1 cellular context compared by ENCODE assay signal in the genomic region with DNA sequence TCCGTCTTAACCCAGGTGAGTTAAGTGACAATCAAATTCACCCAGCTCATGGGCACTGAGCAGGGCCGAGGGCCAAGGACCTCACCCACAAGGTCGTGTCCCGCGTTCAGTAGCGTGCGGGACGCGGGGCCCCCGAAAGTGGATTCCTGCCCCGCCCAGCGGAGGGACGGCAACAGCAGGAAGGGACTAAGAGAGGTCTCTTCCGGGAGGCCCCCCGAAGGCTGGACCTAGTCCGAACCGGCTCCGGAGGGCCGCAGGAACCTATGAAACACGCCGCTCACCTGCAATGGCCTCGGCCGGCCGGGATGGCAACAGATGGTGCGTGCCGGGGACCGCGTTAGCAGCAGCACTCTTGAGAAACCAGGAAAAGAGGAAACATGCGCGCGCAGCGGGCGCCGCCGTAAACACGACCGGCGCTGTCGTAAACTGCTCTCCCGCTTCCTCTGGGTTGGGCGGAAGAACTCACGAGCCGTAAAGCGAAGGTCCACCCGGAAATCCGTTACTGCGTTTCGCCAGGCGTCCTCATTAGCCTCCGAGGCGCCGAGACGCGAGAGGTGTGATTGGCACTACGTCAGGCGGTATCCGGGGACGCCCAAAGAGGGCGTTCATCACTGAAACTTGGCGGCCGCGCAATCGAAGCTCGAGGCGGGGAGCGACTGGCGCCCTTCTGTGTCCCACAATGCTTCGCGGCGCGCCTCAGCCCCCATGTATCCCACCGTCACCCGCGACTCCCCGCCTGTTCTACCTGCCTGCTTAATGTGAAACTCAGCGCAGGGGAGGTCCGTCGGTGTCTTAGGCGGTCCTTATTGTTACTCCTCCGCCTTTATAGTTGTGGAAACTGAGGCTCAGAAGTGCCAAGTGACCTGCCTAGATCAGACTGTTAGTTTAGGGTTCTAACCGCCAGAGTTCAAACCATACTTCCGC.
A peak's percentile ranks its signal among the peaks of the same experiment; 100 is the strongest.
TF ChIP-seq lines count a peak whose summit lies in the region.

A gene with protein sequence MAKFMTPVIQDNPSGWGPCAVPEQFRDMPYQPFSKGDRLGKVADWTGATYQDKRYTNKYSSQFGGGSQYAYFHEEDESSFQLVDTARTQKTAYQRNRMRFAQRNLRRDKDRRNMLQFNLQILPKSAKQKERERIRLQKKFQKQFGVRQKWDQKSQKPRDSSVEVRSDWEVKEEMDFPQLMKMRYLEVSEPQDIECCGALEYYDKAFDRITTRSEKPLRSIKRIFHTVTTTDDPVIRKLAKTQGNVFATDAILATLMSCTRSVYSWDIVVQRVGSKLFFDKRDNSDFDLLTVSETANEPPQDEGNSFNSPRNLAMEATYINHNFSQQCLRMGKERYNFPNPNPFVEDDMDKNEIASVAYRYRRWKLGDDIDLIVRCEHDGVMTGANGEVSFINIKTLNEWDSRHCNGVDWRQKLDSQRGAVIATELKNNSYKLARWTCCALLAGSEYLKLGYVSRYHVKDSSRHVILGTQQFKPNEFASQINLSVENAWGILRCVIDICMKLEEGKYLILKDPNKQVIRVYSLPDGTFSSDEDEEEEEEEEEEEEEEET (minus strand): TSS at position 372 of the 924 bp plus-strand sequence. CDS start 3,045 bp downstream, outside the sequence.

TF ChIP-seq in HepG2, 621 proteins besides CTCF, POLR2A, EP300 and RAD21 (continued from another document and continues in another):
- TF ChIP-seq, protein P1, sequence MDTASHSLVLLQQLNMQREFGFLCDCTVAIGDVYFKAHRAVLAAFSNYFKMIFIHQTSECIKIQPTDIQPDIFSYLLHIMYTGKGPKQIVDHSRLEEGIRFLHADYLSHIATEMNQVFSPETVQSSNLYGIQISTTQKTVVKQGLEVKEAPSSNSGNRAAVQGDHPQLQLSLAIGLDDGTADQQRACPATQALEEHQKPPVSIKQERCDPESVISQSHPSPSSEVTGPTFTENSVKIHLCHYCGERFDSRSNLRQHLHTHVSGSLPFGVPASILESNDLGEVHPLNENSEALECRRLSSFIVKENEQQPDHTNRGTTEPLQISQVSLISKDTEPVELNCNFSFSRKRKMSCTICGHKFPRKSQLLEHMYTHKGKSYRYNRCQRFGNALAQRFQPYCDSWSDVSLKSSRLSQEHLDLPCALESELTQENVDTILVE (CRISPR knock-in tag; IDR thresholded peaks at IDR 0.05): peak; percentile 97
- TF ChIP-seq, protein P2, sequence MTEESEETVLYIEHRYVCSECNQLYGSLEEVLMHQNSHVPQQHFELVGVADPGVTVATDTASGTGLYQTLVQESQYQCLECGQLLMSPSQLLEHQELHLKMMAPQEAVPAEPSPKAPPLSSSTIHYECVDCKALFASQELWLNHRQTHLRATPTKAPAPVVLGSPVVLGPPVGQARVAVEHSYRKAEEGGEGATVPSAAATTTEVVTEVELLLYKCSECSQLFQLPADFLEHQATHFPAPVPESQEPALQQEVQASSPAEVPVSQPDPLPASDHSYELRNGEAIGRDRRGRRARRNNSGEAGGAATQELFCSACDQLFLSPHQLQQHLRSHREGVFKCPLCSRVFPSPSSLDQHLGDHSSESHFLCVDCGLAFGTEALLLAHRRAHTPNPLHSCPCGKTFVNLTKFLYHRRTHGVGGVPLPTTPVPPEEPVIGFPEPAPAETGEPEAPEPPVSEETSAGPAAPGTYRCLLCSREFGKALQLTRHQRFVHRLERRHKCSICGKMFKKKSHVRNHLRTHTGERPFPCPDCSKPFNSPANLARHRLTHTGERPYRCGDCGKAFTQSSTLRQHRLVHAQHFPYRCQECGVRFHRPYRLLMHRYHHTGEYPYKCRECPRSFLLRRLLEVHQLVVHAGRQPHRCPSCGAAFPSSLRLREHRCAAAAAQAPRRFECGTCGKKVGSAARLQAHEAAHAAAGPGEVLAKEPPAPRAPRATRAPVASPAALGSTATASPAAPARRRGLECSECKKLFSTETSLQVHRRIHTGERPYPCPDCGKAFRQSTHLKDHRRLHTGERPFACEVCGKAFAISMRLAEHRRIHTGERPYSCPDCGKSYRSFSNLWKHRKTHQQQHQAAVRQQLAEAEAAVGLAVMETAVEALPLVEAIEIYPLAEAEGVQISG (CRISPR knock-in tag; IDR thresholded peaks at IDR 0.05): peak; percentile 95
- TF ChIP-seq NFE2L1 (CRISPR knock-in tag; IDR thresholded peaks at IDR 0.05; ENCODE audit: borderline replicate concordance): no peak
- TF ChIP-seq KLF9 (CRISPR knock-in tag; IDR thresholded peaks at IDR 0.05; ENCODE audit: low read depth): no peak
- TF ChIP-seq ZNF607 (CRISPR knock-in tag; IDR thresholded peaks at IDR 0.05; ENCODE audit: borderline replicate concordance): no peak; the same call in 1 of the 2 replicates
- TF ChIP-seq ZBTB20 (CRISPR knock-in tag; IDR thresholded peaks at IDR 0.05; ENCODE audit: borderline replicate concordance, low read depth): no peak
- TF ChIP-seq GATA4 (IDR thresholded peaks at IDR 0.05; ENCODE audit: borderline replicate concordance, low read depth): no peak
- no peak for TF ChIP-seq DNMT1 (CRISPR knock-in tag; IDR thresholded peaks at IDR 0.05)
- TF ChIP-seq HOXA9 (CRISPR knock-in tag; IDR thresholded peaks at IDR 0.05; ENCODE audit: borderline replicate concordance): no peak
- TF ChIP-seq ZNF781 (CRISPR knock-in tag; IDR thresholded peaks at IDR 0.05; ENCODE audit: borderline replicate concordance, not compliant biosample characterization): peak; percentile 32
- TF ChIP-seq RXRA (CRISPR knock-in tag; IDR thresholded peaks at IDR 0.05): peak; percentile 87
- TF ChIP-seq, protein P3, sequence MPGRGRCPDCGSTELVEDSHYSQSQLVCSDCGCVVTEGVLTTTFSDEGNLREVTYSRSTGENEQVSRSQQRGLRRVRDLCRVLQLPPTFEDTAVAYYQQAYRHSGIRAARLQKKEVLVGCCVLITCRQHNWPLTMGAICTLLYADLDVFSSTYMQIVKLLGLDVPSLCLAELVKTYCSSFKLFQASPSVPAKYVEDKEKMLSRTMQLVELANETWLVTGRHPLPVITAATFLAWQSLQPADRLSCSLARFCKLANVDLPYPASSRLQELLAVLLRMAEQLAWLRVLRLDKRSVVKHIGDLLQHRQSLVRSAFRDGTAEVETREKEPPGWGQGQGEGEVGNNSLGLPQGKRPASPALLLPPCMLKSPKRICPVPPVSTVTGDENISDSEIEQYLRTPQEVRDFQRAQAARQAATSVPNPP (CRISPR knock-in tag; IDR thresholded peaks at IDR 0.05): no peak
- TF ChIP-seq, protein P4, sequence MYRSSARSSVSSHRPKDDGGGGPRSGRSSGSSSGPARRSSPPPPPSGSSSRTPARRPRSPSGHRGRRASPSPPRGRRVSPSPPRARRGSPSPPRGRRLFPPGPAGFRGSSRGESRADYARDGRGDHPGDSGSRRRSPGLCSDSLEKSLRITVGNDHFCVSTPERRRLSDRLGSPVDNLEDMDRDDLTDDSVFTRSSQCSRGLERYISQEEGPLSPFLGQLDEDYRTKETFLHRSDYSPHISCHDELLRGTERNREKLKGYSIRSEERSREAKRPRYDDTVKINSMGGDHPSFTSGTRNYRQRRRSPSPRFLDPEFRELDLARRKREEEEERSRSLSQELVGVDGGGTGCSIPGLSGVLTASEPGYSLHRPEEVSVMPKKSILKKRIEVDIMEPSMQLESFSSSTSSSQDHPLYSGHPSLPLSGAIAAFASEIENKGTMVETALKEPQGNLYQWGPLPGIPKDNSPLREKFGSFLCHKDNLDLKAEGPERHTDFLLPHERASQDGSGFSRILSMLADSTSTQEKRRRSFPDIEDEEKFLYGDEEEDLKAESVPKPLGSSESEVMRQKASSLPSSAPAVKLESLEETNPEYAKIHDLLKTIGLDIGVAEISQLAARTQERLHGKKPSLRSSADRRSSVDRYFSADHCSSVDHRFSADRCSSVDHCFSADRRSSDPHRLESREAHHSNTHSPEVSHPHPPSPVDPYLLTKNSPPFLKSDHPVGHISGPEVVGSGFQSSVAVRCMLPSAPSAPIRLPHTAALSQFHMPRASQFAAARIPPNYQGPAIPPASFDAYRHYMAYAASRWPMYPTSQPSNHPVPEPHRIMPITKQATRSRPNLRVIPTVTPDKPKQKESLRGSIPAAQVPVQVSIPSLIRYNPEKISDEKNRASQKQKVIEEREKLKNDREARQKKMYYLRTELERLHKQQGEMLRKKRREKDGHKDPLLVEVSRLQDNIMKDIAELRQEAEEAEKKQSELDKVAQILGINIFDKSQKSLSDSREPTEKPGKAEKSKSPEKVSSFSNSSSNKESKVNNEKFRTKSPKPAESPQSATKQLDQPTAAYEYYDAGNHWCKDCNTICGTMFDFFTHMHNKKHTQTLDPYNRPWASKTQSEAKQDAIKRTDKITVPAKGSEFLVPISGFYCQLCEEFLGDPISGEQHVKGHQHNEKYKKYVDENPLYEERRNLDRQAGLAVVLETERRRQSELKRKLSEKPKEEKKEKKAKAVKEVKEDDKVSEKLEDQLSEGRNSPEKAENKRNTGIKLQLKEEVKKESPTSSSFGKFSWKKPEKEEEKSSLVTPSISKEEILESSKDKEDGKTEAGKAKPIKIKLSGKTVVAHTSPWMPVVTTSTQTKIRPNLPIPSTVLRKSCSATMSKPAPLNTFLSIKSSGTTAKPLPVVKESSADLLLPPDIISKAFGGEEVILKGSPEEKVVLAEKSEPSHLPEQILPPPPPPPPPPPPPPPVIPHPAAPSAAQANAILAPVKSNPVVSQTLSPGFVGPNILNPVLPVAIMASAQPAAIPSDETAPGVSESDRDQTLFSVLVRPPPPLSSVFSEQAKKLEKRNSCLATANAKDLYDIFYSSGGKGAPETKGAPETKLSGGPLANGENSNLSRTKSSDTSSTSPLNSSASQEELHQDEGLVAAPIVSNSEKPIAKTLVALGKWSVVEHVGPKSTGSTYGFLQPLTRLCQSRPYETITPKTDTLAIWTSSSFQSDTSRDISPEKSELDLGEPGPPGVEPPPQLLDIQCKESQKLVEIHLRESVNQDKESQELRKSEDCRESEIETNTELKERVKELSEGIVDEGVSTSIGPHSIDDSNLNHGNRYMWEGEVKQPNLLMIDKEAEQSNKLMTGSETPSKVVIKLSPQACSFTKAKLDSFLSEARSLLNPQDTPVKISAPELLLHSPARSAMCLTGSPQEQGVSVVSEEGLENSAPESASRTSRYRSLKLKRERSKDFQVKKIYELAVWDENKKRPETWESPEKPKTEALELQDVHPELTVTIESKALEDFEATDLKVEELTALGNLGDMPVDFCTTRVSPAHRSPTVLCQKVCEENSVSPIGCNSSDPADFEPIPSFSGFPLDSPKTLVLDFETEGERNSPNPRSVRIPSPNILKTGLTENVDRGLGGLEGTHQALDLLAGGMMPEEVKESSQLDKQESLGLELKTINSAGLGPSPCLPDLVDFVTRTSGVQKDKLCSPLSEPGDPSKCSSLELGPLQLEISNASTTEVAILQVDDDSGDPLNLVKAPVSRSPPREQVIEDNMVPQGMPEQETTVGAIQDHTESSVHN (CRISPR knock-in tag; IDR thresholded peaks at IDR 0.05): 0 out of 2 replicates have a peak, but pooled peaks have one; percentile 26
- TF ChIP-seq TBL1XR1 (IDR thresholded peaks at IDR 0.05; ENCODE audit: borderline replicate concordance, low read length, partially characterized antibody): no peak
- no peak for TF ChIP-seq HNRNPK (IDR thresholded peaks at IDR 0.05; ENCODE audit: low read depth, low read length, poor library complexity, severe bottlenecking)
- no peak for TF ChIP-seq PHB2 (IDR thresholded peaks at IDR 0.05; ENCODE audit: partially characterized antibody)
- no peak; the same call in 1 of the 2 replicates for TF ChIP-seq NCOR1 (IDR thresholded peaks at IDR 0.05; ENCODE audit: borderline replicate concordance, low read length)
- TF ChIP-seq, protein P5, sequence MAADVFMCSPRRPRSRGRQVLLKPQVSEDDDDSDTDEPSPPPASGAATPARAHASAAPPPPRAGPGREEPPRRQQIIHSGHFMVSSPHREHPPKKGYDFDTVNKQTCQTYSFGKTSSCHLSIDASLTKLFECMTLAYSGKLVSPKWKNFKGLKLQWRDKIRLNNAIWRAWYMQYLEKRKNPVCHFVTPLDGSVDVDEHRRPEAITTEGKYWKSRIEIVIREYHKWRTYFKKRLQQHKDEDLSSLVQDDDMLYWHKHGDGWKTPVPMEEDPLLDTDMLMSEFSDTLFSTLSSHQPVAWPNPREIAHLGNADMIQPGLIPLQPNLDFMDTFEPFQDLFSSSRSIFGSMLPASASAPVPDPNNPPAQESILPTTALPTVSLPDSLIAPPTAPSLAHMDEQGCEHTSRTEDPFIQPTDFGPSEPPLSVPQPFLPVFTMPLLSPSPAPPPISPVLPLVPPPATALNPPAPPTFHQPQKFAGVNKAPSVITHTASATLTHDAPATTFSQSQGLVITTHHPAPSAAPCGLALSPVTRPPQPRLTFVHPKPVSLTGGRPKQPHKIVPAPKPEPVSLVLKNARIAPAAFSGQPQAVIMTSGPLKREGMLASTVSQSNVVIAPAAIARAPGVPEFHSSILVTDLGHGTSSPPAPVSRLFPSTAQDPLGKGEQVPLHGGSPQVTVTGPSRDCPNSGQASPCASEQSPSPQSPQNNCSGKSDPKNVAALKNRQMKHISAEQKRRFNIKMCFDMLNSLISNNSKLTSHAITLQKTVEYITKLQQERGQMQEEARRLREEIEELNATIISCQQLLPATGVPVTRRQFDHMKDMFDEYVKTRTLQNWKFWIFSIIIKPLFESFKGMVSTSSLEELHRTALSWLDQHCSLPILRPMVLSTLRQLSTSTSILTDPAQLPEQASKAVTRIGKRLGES (CRISPR knock-in tag; IDR thresholded peaks at IDR 0.05; ENCODE audit: borderline replicate concordance): no peak
- TF ChIP-seq SKI (IDR thresholded peaks at IDR 0.05; ENCODE audit: partially characterized antibody): peak; percentile 75
- no peak for TF ChIP-seq HNRNPUL1 (IDR thresholded peaks at IDR 0.05; ENCODE audit: low read depth, low read length)
- peak; percentile 81 for TF ChIP-seq ZNF124 (CRISPR knock-in tag; IDR thresholded peaks at IDR 0.05)
- peak; percentile 81 for TF ChIP-seq FOXO1 (CRISPR knock-in tag; IDR thresholded peaks at IDR 0.05)
- TF ChIP-seq HNRNPLL (IDR thresholded peaks at IDR 0.05; ENCODE audit: low read depth, low read length, poor library complexity, severe bottlenecking): peak; percentile 88
- no peak; the same call in none of the 2 replicates for TF ChIP-seq HIVEP1 (CRISPR knock-in tag; IDR thresholded peaks at IDR 0.05)
- TF ChIP-seq, protein P6, sequence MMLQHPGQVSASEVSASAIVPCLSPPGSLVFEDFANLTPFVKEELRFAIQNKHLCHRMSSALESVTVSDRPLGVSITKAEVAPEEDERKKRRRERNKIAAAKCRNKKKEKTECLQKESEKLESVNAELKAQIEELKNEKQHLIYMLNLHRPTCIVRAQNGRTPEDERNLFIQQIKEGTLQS (CRISPR knock-in tag; IDR thresholded peaks at IDR 0.05): 0 out of 2 replicates have a peak, but pooled peaks have one; percentile 14
- peak; percentile 53 for TF ChIP-seq BCL6 (CRISPR knock-in tag; IDR thresholded peaks at IDR 0.05)
- no peak for TF ChIP-seq EZH2 (conservative IDR thresholded peaks at IDR 0.05; ENCODE audit: low read depth, low read length)
- TF ChIP-seq, protein P7, sequence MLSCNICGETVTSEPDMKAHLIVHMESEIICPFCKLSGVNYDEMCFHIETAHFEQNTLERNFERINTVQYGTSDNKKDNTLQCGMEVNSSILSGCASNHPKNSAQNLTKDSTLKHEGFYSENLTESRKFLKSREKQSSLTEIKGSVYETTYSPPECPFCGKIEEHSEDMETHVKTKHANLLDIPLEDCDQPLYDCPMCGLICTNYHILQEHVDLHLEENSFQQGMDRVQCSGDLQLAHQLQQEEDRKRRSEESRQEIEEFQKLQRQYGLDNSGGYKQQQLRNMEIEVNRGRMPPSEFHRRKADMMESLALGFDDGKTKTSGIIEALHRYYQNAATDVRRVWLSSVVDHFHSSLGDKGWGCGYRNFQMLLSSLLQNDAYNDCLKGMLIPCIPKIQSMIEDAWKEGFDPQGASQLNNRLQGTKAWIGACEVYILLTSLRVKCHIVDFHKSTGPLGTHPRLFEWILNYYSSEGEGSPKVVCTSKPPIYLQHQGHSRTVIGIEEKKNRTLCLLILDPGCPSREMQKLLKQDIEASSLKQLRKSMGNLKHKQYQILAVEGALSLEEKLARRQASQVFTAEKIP (CRISPR knock-in tag; IDR thresholded peaks at IDR 0.05; ENCODE audit: borderline replicate concordance): no peak
- peak; percentile 66; the same call in 1 of the 2 replicates for TF ChIP-seq TARDBP (CRISPR knock-in tag; IDR thresholded peaks at IDR 0.05)
- no peak for TF ChIP-seq IKZF1 (IDR thresholded peaks at IDR 0.05)
- no peak for TF ChIP-seq MBNL3 (CRISPR knock-in tag; conservative IDR thresholded peaks at IDR 0.05)
